In the genomic region with DNA sequence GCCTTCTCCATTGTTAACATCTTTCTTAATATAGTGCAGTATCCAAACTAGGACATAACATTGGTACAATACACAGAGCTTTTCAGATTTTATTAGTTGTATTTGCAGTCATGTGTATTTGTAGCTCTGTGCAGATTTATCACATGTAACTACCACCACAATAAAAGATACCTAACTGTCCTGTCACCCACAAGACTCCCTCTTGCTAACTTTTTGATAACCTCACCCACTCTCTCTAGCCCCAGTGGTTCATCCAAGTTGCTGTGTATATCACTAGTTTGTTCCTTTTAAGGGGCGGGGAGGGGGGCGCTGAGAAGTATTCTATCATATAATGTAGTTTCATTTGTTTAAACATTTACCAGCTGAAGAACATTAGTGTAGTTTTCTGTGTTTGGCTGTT, we compare ENCODE assay signal across 27 cellular contexts.
"Had no signal": no experiment of that assay in that cellular context is flagged by ENCODE, and none has a peak within 500 bp of the region (broad histone marks: within the 10 kb centered on the region; RNA-seq: fewer than 3 reads in every experiment).

No MANE protein-coding gene starts in this region.

- H3K4me3 ChIP-seq: breast epithelium, left lung, lower lobe of right lung, pancreas, psoas muscle, smooth muscle cell, uterus had no signal

- H3K4me1 ChIP-seq: breast epithelium, pancreas, psoas muscle, uterus had no signal

- H3K27me3 ChIP-seq: breast epithelium, left lung, pancreas, uterus had no signal

- FAIRE-seq: frontal cortex, islet of Langerhans, pancreas, TTC549 had no signal

- H3K4me2 ChIP-seq: smooth muscle cell had no signal

- DNase-seq: activated CD4-positive, alpha-beta T cell treated with anti-CD3 and anti-CD28 coated beads for 48 hours; activated CD4-positive, alpha-beta T cell treated with anti-CD3 and anti-CD28 coated beads, Interleukin-2, amount 50 U/mL, for 48 hours; activated CD8-positive, alpha-beta memory T cell treated with anti-CD3 and anti-CD28 coated beads for 24 hours; activated effector memory CD4-positive, alpha-beta T cell treated with Interleukin-2 at 50 U/mL for 16 hours; activated naive CD4-positive, alpha-beta T cell treated with anti-CD3 and anti-CD28 coated beads for 36 hours; activated naive CD8-positive, alpha-beta T cell treated with anti-CD3 and anti-CD28 coated beads, Interleukin-2, amount 50 U/mL, for 24 hours; amygdala; central memory CD4-positive, alpha-beta T cell; lower lobe of right lung; nucleus accumbens; pancreas; psoas muscle; stimulated activated CD4-positive, alpha-beta T cell treated with anti-CD3 and anti-CD28 coated beads, Interleukin-1b, Interleukin-23, amount 100 ng/mL, for 48 hours; stimulated activated CD4-positive, alpha-beta T cell treated with anti-CD3 and anti-CD28 coated beads, Interleukin-4, amount 100 ng/mL, for 4 hours; stimulated activated CD8-positive, alpha-beta memory T cell treated with anti-CD3 and anti-CD28 coated beads, Interleukin-4, amount 100 ng/mL, for 48 hours; stimulated activated naive CD8-positive, alpha-beta T cell treated with anti-CD3 and anti-CD28 coated beads, Interleukin-15, amount 100 ng/mL, for 72 hours; substantia nigra; T-helper 9 cell; uterus; WERI-Rb-1 had no signal

- H3K36me3 ChIP-seq: breast epithelium, pancreas, uterus had no signal

- ATAC-seq: activated naive CD8-positive, alpha-beta T cell treated with anti-CD3 and anti-CD28 coated beads, Interleukin-2, amount 50 U/mL, for 24 hours; left lung; lower lobe of right lung; pancreas; psoas muscle; stimulated activated memory B cell treated with anti-CD40 and anti-IgM and Interleukin-4, amounts not matched to agents 10 μg/mL and 1 μg/mL and 100 μg/mL, for 72 hours; stimulated activated naive CD8-positive, alpha-beta T cell treated with anti-CD3 and anti-CD28 coated beads, Interleukin-15, amount 100 ng/mL, for 72 hours had no signal

- H3K9me3 ChIP-seq: pancreas had no signal

- H3K27ac ChIP-seq: breast epithelium, left lung, lower lobe of right lung, pancreas, psoas muscle, uterus, WERI-Rb-1 had no signal
